In the genomic region with DNA sequence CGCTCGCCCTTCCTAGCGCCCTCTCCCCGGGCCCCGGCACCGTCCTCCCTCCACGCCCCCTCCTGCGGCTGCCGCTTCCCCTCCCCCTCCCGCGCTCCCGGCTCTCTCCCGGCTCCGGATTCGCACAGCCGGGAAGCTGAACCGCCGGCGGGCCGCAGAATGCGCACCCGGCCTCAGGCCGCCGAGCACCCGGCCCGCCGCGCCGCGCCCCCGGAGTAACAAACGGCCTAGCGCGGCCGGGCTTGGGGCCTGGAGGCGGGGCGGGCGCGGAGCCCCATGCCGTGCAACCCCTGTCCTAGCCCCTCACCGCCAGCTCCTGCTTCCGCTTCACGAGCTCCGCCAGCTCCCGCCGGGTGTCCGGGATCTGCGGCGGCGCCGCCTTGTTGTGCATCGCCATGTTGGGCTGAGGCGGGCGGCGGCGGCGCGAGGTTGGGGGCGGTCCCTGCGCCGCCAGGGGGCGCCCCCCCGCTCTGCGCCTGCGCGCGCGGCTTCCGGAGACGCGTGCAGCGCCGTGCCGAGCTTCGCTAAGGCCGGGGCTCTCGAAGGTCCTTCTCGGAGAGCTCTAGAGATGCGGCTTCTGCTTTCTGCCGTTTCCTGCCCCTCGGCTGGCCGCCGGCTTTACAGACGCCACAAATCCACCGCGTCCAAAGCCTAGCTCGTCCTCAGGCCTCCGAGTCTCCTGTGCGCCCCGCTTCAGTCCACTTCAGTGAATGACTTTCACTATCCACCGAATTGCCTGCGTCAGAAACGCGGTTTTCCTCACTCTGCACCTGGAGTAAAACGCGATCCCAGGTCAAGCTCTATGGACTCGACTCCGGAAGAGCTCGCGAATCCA, we compare ENCODE assay signal across 8 cellular contexts. TPM values are rescaled to one million over a fixed set of nuclear protein-coding genes. Genes with fewer than 3 reads are reported as not detected.
DNase-seq lines count a peak whose midpoint lies in the region; ATAC-seq and TF ChIP-seq lines count a peak whose summit lies in the region.

A gene (minus strand): TSS at position 417 of the 835 bp plus-strand sequence. CDS start 20 bp downstream, at position 397.

- peak; percentile 82 for ATAC-seq in GM18907 (IDR thresholded peaks at IDR 0.05; ENCODE audit: unreplicated experiment)
- peak; percentile 88 for ATAC-seq in HG03159 (IDR thresholded peaks at IDR 0.05; ENCODE audit: unreplicated experiment)

- H3K4me3 ChIP-seq in AG10803 (ENCODE audit: low read length) (peak within 1 kb of the TSS; percentile 67), colonic mucosa (peak within 1 kb of the TSS; percentile 75)

- H3K27me3 ChIP-seq in colonic mucosa = no peaks in the 10 kb centered on the region

- peaks cover 6% of the 10 kb centered on the region for H3K4me1 ChIP-seq in colonic mucosa

- peak within 1 kb of the TSS; percentile 77 to 96 for H3K9ac ChIP-seq in colonic mucosa (ENCODE audit: low read depth in 2 of 2, low read length in 2 of 2)

- H3K36me3 ChIP-seq in colonic mucosa = no peaks in the 10 kb centered on the region

- TF ChIP-seq CTCF in AG10803 (conservative IDR thresholded peaks at IDR 0.05; ENCODE audit: low read length) = peak; percentile 18
- peak; percentile 44 for TF ChIP-seq CTCF in colonic mucosa (IDR thresholded peaks at IDR 0.05)

- DNase-seq in AG10803 (ENCODE audit: low read depth) (peak; percentile 77), NCI-H446 (lab: John Stamatoyannopoulos, UW) (peak; percentile 65 to 84), colonic mucosa (peak; percentile 83), left kidney (ENCODE audit: low read depth, low spot score) (peak; percentile 94)
- peak; percentile 86 for DNase-seq in activated CD4-positive, alpha-beta T cell treated with anti-CD3 and anti-CD28 coated beads for 48 hours
- DNase-seq in stimulated activated CD4-positive, alpha-beta T cell treated with anti-CD3 and anti-CD28 coated beads, Interleukin-2, amount 100 ng/mL, for 24 hours = peak; percentile 84 to 85

- intact Hi-C loops in colonic mucosa (cut with DNase I) = no loop called here

- H3K27ac ChIP-seq in colonic mucosa = peak within 1 kb of the TSS; percentile 98

- H3K9me3 ChIP-seq in colonic mucosa = no peaks in the 10 kb centered on the region

RNA-seq across cellular contexts. Expression of the gene that starts here (rescaled TPM):
- 10 to 100 TPM; 32.9 to 40.6 TPM for total RNA-seq in colonic mucosa

Comparison
In these comparisons a context has a peak if more than half of its experiments do, and no peak if none do; other contexts are left out.
1. Peak in every context shown above with its lines: DNase-seq, ATAC-seq, H3K4me3 ChIP-seq and H3K27ac ChIP-seq.